ENCODE assay signal across 20 cellular contexts in genomic region chr16:50403491-50403890, GRCh38.
"Had no signal": no experiment of that assay in that cellular context is flagged by ENCODE, and none has a peak within 500 bp of the region (broad histone marks: within the 10 kb centered on the region; RNA-seq: fewer than 3 reads in every experiment).

No MANE protein-coding gene starts in this region.

- H3K27ac Mint-ChIP-seq: activated CD4-positive, alpha-beta memory T cell treated with anti-CD3 and anti-CD28 coated beads, Interleukin-2, amount 10 ng/mL, durations not matched to agents 7 days and 5 days; activated CD4-positive, alpha-beta T cell treated with anti-CD3 and anti-CD28 coated beads, Interleukin-2, amount 10 ng/mL, durations not matched to agents 24 days and 14 days; activated naive CD4-positive, alpha-beta T cell treated with anti-CD3 and anti-CD28 coated beads for 36 hours; activated naive CD8-positive, alpha-beta T cell treated with anti-CD3 and anti-CD28 coated beads, Interleukin-2, amount 10 ng/mL, durations not matched to agents 7 days and 5 days; activated T-cell treated with anti-CD3 and anti-CD28 coated beads, Interleukin-2, amount 50 U/mL, for 72 hours; dendritic cell treated with granulocyte-macrophage colony-stimulating factor and Interleukin-4, amounts not matched to agents 40 ng/mL and 50 ng/mL, for 4 days; stimulated activated naive B cell treated with anti-CD40 and anti-IgM and Interleukin-4, amounts not matched to agents 10 μg/mL and 1 μg/mL and 100 μg/mL, for 72 hours had no signal

- H3K36me3 Mint-ChIP-seq: activated naive CD8-positive, alpha-beta T cell treated with anti-CD3 and anti-CD28 coated beads, Interleukin-2, amount 10 ng/mL, durations not matched to agents 7 days and 5 days; naive B cell; stimulated activated naive B cell treated with anti-CD40 and anti-IgM and Interleukin-4, amounts not matched to agents 10 μg/mL and 1 μg/mL and 100 μg/mL, for 72 hours had no signal

- H3K27me3 Mint-ChIP-seq: activated CD4-positive, alpha-beta memory T cell treated with anti-CD3 and anti-CD28 coated beads, Interleukin-2, amount 10 ng/mL, durations not matched to agents 7 days and 5 days; activated CD4-positive, alpha-beta T cell treated with anti-CD3 and anti-CD28 coated beads, Interleukin-2, amount 10 ng/mL, durations not matched to agents 24 days and 14 days; activated naive CD8-positive, alpha-beta T cell treated with anti-CD3 and anti-CD28 coated beads, Interleukin-2, amount 10 ng/mL, durations not matched to agents 7 days and 5 days; dendritic cell treated with granulocyte-macrophage colony-stimulating factor and Interleukin-4, amounts not matched to agents 40 ng/mL and 50 ng/mL, for 4 days had no signal

- H3K9me3 Mint-ChIP-seq: activated CD4-positive, alpha-beta memory T cell treated with anti-CD3 and anti-CD28 coated beads, Interleukin-2, amount 10 ng/mL, durations not matched to agents 7 days and 5 days; activated CD4-positive, alpha-beta T cell treated with anti-CD3 and anti-CD28 coated beads, Interleukin-2, amount 10 ng/mL, durations not matched to agents 24 days and 14 days; activated naive CD4-positive, alpha-beta T cell treated with anti-CD3 and anti-CD28 coated beads for 36 hours; activated naive CD8-positive, alpha-beta T cell treated with anti-CD3 and anti-CD28 coated beads, Interleukin-2, amount 10 ng/mL, durations not matched to agents 7 days and 5 days; activated T-cell treated with anti-CD3 and anti-CD28 coated beads, Interleukin-2, amount 50 U/mL, for 72 hours; dendritic cell treated with granulocyte-macrophage colony-stimulating factor and Interleukin-4, amounts not matched to agents 40 ng/mL and 50 ng/mL, for 4 days; naive B cell had no signal

- H3K36me3 ChIP-seq: cardiac muscle cell, thyroid gland had no signal

- H3K27me3 ChIP-seq: foreskin keratinocyte, thyroid gland had no signal

- DNase-seq: activated CD4-positive, alpha-beta memory T cell treated with anti-CD3 and anti-CD28 coated beads, Interleukin-2, amount 10 ng/mL, durations not matched to agents 7 days and 5 days; activated CD4-positive, alpha-beta T cell treated with anti-CD3 and anti-CD28 coated beads, Interleukin-2, amount 10 ng/mL, durations not matched to agents 24 days and 14 days; activated effector memory CD4-positive, alpha-beta T cell treated with Interleukin-2 at 50 U/mL for 16 hours; activated naive CD4-positive, alpha-beta T cell treated with anti-CD3 and anti-CD28 coated beads for 36 hours; activated naive CD8-positive, alpha-beta T cell treated with anti-CD3 and anti-CD28 coated beads, Interleukin-2, amount 10 ng/mL, durations not matched to agents 7 days and 5 days; activated T-cell treated with anti-CD3 and anti-CD28 coated beads, Interleukin-2, amount 50 U/mL, for 72 hours; amniotic stem cell; effector CD8-positive, alpha-beta T cell; erythroblast; foreskin keratinocyte; mesenchymal stem cell; mucosa of descending colon; naive B cell; stimulated activated CD4-positive, alpha-beta T cell treated with anti-CD3 and anti-CD28 coated beads, Interleukin-2, amount 100 ng/mL, for 48 hours; stimulated activated CD8-positive, alpha-beta memory T cell treated with anti-CD3 and anti-CD28 coated beads, Interleukin-4, amount 100 ng/mL, for 48 hours; stimulated activated naive B cell treated with anti-CD40 and anti-IgM and Interleukin-4, amounts not matched to agents 10 μg/mL and 1 μg/mL and 100 μg/mL, for 72 hours; T1000; thyroid gland had no signal

- H3K4me3 ChIP-seq: cardiac muscle cell, mucosa of descending colon, thyroid gland had no signal

- H3K27ac ChIP-seq: cardiac muscle cell, foreskin keratinocyte, thyroid gland had no signal

- H3K4me3 Mint-ChIP-seq: activated CD4-positive, alpha-beta memory T cell treated with anti-CD3 and anti-CD28 coated beads, Interleukin-2, amount 10 ng/mL, durations not matched to agents 7 days and 5 days; activated CD4-positive, alpha-beta T cell treated with anti-CD3 and anti-CD28 coated beads, Interleukin-2, amount 10 ng/mL, durations not matched to agents 24 days and 14 days; activated naive CD4-positive, alpha-beta T cell treated with anti-CD3 and anti-CD28 coated beads for 36 hours; activated naive CD8-positive, alpha-beta T cell treated with anti-CD3 and anti-CD28 coated beads, Interleukin-2, amount 10 ng/mL, durations not matched to agents 7 days and 5 days; activated T-cell treated with anti-CD3 and anti-CD28 coated beads, Interleukin-2, amount 50 U/mL, for 72 hours; dendritic cell treated with granulocyte-macrophage colony-stimulating factor and Interleukin-4, amounts not matched to agents 40 ng/mL and 50 ng/mL, for 4 days; naive B cell; stimulated activated naive B cell treated with anti-CD40 and anti-IgM and Interleukin-4, amounts not matched to agents 10 μg/mL and 1 μg/mL and 100 μg/mL, for 72 hours had no signal

- H3K4me1 ChIP-seq: foreskin keratinocyte, thyroid gland had no signal

- ATAC-seq: activated T-cell treated with anti-CD3 and anti-CD28 coated beads, Interleukin-2, amount 50 U/mL, for 72 hours; foreskin keratinocyte; mucosa of descending colon; stimulated activated naive B cell treated with anti-CD40 and anti-IgM and Interleukin-4, amounts not matched to agents 10 μg/mL and 1 μg/mL and 100 μg/mL, for 72 hours had no signal

- H3K9me3 ChIP-seq: mucosa of descending colon, thyroid gland had no signal

- H3K4me1 Mint-ChIP-seq: activated CD4-positive, alpha-beta memory T cell treated with anti-CD3 and anti-CD28 coated beads, Interleukin-2, amount 10 ng/mL, durations not matched to agents 7 days and 5 days; activated CD4-positive, alpha-beta T cell treated with anti-CD3 and anti-CD28 coated beads, Interleukin-2, amount 10 ng/mL, durations not matched to agents 24 days and 14 days; activated naive CD8-positive, alpha-beta T cell treated with anti-CD3 and anti-CD28 coated beads, Interleukin-2, amount 10 ng/mL, durations not matched to agents 7 days and 5 days; naive B cell; stimulated activated naive B cell treated with anti-CD40 and anti-IgM and Interleukin-4, amounts not matched to agents 10 μg/mL and 1 μg/mL and 100 μg/mL, for 72 hours had no signal
